Comparison of ENCODE assay signal across 29 cellular contexts in the genomic region with DNA sequence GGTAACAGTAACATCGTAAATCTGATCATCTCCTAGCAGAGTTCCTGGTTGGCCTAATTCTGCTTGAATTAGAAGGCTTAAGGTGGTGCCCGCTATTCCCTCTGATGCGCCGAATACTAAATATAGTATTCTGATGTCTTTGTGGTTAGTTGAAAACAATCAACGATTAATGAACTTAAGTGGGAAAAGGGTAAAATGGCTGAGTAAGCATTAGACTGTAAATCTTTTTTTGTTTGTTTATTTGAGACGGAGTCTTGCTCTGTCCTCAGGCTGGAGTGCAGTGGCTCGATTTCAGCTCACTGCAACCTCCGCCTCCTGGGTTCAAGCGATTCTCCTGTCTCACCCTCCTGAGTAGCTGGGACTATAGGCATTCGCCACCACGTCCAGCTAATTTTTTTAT. TPM values are rescaled to one million over a fixed set of nuclear protein-coding genes. Genes with fewer than 3 reads are reported as not detected.
"Had no signal": no experiment of that assay in that cellular context is flagged by ENCODE, and none has a peak within 500 bp of the region (broad histone marks: within the 10 kb centered on the region; RNA-seq: fewer than 3 reads in every experiment).

No MANE protein-coding gene starts in this region.

- H3K27ac ChIP-seq: coronary artery, dorsolateral prefrontal cortex, esophagus muscularis mucosa, foreskin keratinocyte, gastroesophageal sphincter, heart left ventricle, hepatocyte, lower lobe of right lung had no signal

- H3K36me3 ChIP-seq: esophagus muscularis mucosa, gastroesophageal sphincter, lower lobe of right lung had no signal

- FAIRE-seq: colon, endothelial cell of umbilical vein, frontal cortex, kidney had no signal

- H3K27me3 ChIP-seq: dorsolateral prefrontal cortex, esophagus muscularis mucosa, foreskin keratinocyte, gastroesophageal sphincter, heart left ventricle, hepatocyte had no signal

- H3K4me1 ChIP-seq: foreskin keratinocyte, gastroesophageal sphincter, lower lobe of right lung had no signal

- H3K4me2 ChIP-seq: hepatocyte had no signal

- H3K4me3 ChIP-seq: coronary artery, dorsolateral prefrontal cortex, esophagus muscularis mucosa, gastroesophageal sphincter, heart left ventricle, hepatocyte, lower lobe of right lung, mucosa of descending colon had no signal

- H2AFZ ChIP-seq: hepatocyte had no signal

- DNase-seq: dermis blood vessel endothelial cell; dorsolateral prefrontal cortex; effector CD4-positive, alpha-beta T cell; effector memory CD4-positive, alpha-beta T cell; foreskin keratinocyte; heart left ventricle; hypothalamus; immature natural killer cell; islet precursor cell; kidney; kidney glomerular epithelial cell; left colon; left ventricle myocardium superior; lower lobe of right lung; mesenchymal stem cell; mucosa of descending colon had no signal

- ATAC-seq: foreskin keratinocyte, gastroesophageal sphincter, heart left ventricle, left colon, left lobe of liver, left ventricle myocardium superior, lower lobe of right lung, mucosa of descending colon had no signal

RNA-seq across cellular contexts. Expression of gene OR2C1, which starts 13.4 kb away (rescaled TPM):
- total RNA-seq: dermis blood vessel endothelial cell, endothelial cell of umbilical vein, epithelial cell of proximal tubule, esophagus muscularis mucosa, fibroblast of villous mesenchyme, hepatocyte, kidney, left colon, left lobe of liver, left ventricle myocardium superior, lower lobe of right lung, lung microvascular endothelial cell, mesenteric fat pad, myocyte had no signal
- polyA plus RNA-seq: endothelial cell of umbilical vein, foreskin keratinocyte, heart left ventricle had no signal
